In the genomic region with DNA sequence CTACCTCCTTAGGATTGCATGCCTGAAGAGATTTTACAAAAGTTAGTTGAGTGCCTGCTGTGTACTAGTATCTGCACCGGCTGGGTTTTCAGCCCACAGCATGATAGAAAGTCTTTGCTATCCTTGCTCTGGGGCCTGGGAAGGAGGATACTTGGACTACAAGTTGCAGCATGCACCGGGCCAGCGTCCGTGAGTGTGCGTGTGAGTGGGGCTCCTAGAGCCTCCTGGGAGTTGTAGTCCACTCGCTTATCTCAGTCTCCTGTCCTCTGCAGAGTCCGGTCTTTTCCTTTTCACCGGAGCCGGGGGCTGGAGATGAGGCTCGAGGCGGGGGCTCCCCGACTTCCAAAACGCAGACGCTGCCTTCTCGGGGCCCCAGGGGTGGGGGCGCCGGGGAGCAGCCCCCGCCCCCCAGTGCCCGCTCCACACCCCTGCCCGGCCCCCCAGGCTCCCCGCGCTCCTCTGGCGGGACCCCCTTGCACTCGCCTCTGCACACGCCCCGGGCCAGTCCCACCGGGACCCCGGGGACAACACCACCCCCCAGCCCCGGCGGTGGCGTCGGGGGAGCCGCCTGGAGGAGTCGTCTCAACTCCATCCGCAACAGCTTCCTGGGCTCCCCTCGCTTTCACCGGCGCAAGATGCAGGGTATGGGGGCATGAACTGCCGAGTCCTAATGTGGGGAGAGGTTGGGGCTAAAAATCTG, we compare ENCODE assay signal across 10 cellular contexts. TPM values are rescaled to one million over a fixed set of nuclear protein-coding genes. Genes with fewer than 3 reads are reported as not detected.
DNase-seq lines count a peak whose midpoint lies in the region; ATAC-seq, FAIRE-seq and TF ChIP-seq lines count a peak whose summit lies in the region.
"Had no signal": no experiment of that assay in that cellular context is flagged by ENCODE, and none has a peak within 500 bp of the region (broad histone marks: within the 10 kb centered on the region; RNA-seq: fewer than 3 reads in every experiment).

No MANE protein-coding gene starts in this region.

- WGBS in spleen, 5 donors = 84 to 94% (median 90%) methylated on average over 18 to 39 of the region's 39 CpGs

- peaks cover 18% of the 10 kb centered on the region for H3K4me1 Mint-ChIP-seq in WTC11
- peaks cover 25% of the 10 kb centered on the region for H3K4me1 Mint-ChIP-seq in neural crest cell

- H3K27me3 ChIP-seq in spleen (replicated peaks in 1 of 7) = peaks cover 0 to 9% (median 0%) of the 10 kb centered on the region in 7 donors

- H3K36me3 Mint-ChIP-seq in WTC11 (peaks cover 43% of the 10 kb centered on the region), neural crest cell (ENCODE audit: low read depth) (peaks cover 12% of the 10 kb centered on the region)

- DNase-seq in NCI-H748 (lab: John Stamatoyannopoulos, UW; ENCODE audit: unreplicated experiment) (peak; percentile 53), NCI-H748 treated with DMSO at 0.1 percent for 48 hours (lab: John Stamatoyannopoulos, UW) (no peak), HUDEP-2 (lab: John Stamatoyannopoulos, UW; ENCODE audit: unreplicated experiment in 76 of 76) (peak in 45 of 76 experiments; percentile 15 to 67 (median 40)), WTC11 (ENCODE audit: low spot score) (peak; percentile 81), neural crest cell (ENCODE audit: low read depth, low spot score) (peak; percentile 45), frontal cortex (ENCODE audit: low spot score in 2 of 2) (no peak), spleen (no peak)
- DNase-seq: activated B cell treated with CpG ODN at 0.5 μM for 24 hours had no signal

- H3K4me3 ChIP-seq in spleen = no peak overlapping the region

- POLR2A ChIA-PET in WTC11 (lab: Charles Lee) = interaction anchor here (0.6 kb wide), 1 partner anchor 841 kb away, joined by 6 read pairs; the partner anchor contains the start of gene LENG9

- CTCF ChIA-PET in WTC11 (lab: Charles Lee) = interaction anchor here (1.4 kb wide), 1 partner anchor 35 kb away, joined by 3 read pairs; the partner anchor contains the start of gene KMT5C

- H3K27ac ChIP-seq in spleen = no peak overlapping the region

- peak overlapping the region; percentile 65 for H3K27ac Mint-ChIP-seq in WTC11
- peak overlapping the region; percentile 36 for H3K27ac Mint-ChIP-seq in neural crest cell (ENCODE audit: unreplicated experiment)
- H3K27ac Mint-ChIP-seq: activated B cell treated with CpG ODN at 0.5 μM for 24 hours had no signal

- no peaks in the 10 kb centered on the region for H3K27me3 Mint-ChIP-seq in WTC11 (ENCODE audit: low read depth)
- H3K27me3 Mint-ChIP-seq in neural crest cell (ENCODE audit: low read depth) = no peaks in the 10 kb centered on the region
- H3K27me3 Mint-ChIP-seq: activated B cell treated with CpG ODN at 0.5 μM for 24 hours had no signal

- peaks cover 0 to 18% (median 12%) of the 10 kb centered on the region in 6 donors for H3K4me1 ChIP-seq in spleen

- intact Hi-C loops in spleen (cut with DNase I; ENCODE audit: low total_unique reads) = no loop called here

- no peak for TF ChIP-seq CTCF in WTC11 (IDR thresholded peaks at IDR 0.05)
- no peak for TF ChIP-seq CTCF in neural crest cell (conservative IDR thresholded peaks at IDR 0.05)
- no peak for TF ChIP-seq CTCF in spleen (IDR thresholded peaks at IDR 0.05 in 8 of 11, conservative IDR thresholded peaks at IDR 0.05 in 3 of 11)

- peaks cover 0 to 4% (median 0%) of the 10 kb centered on the region in 8 donors for H3K9me3 ChIP-seq in spleen

- H3K4me3 Mint-ChIP-seq in WTC11 (no peak overlapping the region), neural crest cell (no peak overlapping the region)
- H3K4me3 Mint-ChIP-seq: activated B cell treated with CpG ODN at 0.5 μM for 24 hours had no signal

- peak; percentile 66 for ATAC-seq in WTC11
- no peak for ATAC-seq in GM19397 (IDR thresholded peaks at IDR 0.05; ENCODE audit: unreplicated experiment)

- no peak for FAIRE-seq in frontal cortex (lab: Jason Lieb, UNC)

- H3K9me3 Mint-ChIP-seq in WTC11 (no peaks in the 10 kb centered on the region), neural crest cell (no peaks in the 10 kb centered on the region)
- H3K9me3 Mint-ChIP-seq: activated B cell treated with CpG ODN at 0.5 μM for 24 hours had no signal

- no peak for TF ChIP-seq POLR2A in spleen (IDR thresholded peaks at IDR 0.05)

- peaks cover 0 to 12% (median 0%) of the 10 kb centered on the region in 6 donors for H3K36me3 ChIP-seq in spleen

TF ChIP-seq in WTC11, 78 proteins besides CTCF, POLR2A, EP300 and RAD21 (continues in another document):
- TF ChIP-seq PREB (CRISPR knock-in tag; IDR thresholded peaks at IDR 0.05; ENCODE audit: borderline replicate concordance) (no peak), MXD4 (CRISPR knock-in tag; IDR thresholded peaks at IDR 0.05; ENCODE audit: borderline replicate concordance) (no peak), PRRX2 (CRISPR knock-in tag; IDR thresholded peaks at IDR 0.05) (no peak), GTF2I (CRISPR knock-in tag; conservative IDR thresholded peaks at IDR 0.05) (no peak), SMAD3 (CRISPR knock-in tag; IDR thresholded peaks at IDR 0.05; ENCODE audit: borderline replicate concordance) (no peak), TP53 (CRISPR knock-in tag; IDR thresholded peaks at IDR 0.05) (no peak), FOXP1 (CRISPR knock-in tag; IDR thresholded peaks at IDR 0.05; ENCODE audit: borderline replicate concordance) (no peak), EMX1 (CRISPR knock-in tag; IDR thresholded peaks at IDR 0.05) (no peak), ZMAT4 (CRISPR knock-in tag; IDR thresholded peaks at IDR 0.05) (no peak), SOX15 (CRISPR knock-in tag; IDR thresholded peaks at IDR 0.05) (no peak), ZNF121 (CRISPR knock-in tag; IDR thresholded peaks at IDR 0.05) (no peak)
- TF ChIP-seq, protein P1, sequence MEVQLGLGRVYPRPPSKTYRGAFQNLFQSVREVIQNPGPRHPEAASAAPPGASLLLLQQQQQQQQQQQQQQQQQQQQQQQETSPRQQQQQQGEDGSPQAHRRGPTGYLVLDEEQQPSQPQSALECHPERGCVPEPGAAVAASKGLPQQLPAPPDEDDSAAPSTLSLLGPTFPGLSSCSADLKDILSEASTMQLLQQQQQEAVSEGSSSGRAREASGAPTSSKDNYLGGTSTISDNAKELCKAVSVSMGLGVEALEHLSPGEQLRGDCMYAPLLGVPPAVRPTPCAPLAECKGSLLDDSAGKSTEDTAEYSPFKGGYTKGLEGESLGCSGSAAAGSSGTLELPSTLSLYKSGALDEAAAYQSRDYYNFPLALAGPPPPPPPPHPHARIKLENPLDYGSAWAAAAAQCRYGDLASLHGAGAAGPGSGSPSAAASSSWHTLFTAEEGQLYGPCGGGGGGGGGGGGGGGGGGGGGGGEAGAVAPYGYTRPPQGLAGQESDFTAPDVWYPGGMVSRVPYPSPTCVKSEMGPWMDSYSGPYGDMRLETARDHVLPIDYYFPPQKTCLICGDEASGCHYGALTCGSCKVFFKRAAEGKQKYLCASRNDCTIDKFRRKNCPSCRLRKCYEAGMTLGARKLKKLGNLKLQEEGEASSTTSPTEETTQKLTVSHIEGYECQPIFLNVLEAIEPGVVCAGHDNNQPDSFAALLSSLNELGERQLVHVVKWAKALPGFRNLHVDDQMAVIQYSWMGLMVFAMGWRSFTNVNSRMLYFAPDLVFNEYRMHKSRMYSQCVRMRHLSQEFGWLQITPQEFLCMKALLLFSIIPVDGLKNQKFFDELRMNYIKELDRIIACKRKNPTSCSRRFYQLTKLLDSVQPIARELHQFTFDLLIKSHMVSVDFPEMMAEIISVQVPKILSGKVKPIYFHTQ (CRISPR knock-in tag; IDR thresholded peaks at IDR 0.05) = no peak

RNA-seq across cellular contexts. Expression of gene BRSK1, which starts 20.6 kb away (rescaled TPM):
- 49.2 to 52.4 TPM (median 49.7 TPM) in 3 replicates for total RNA-seq in WTC11 (2021)
- total RNA-seq in neural crest cell = 50.0 and 50.7 TPM in 2 replicates
- 81.1 TPM for total RNA-seq in frontal cortex
- 1 to 10 TPM in 5 of 7 donors, under 1 TPM in 2; 0.79 to 2.9 (median 1.7) TPM for total RNA-seq in spleen
- 1 to 10 TPM in 2 of 3 donors, under 1 TPM in 1; 0.70 to 1.5 (median 1.0) TPM for polyA plus RNA-seq in spleen

RNA-seq across cellular contexts. Expression of gene TMEM150B, which starts 20.7 kb away (rescaled TPM):
- 0.44 to 0.50 TPM in 2 of 3 replicates, not detected in the other for total RNA-seq in WTC11 (2021)
- total RNA-seq in neural crest cell = not detected in 2 replicates
- total RNA-seq in frontal cortex = not detected
- total RNA-seq in spleen = 10 to 100 TPM in 3 of 7 donors, 1 to 10 TPM in 4; 5.6 to 34.1 (median 9.9) TPM
- 1 to 10 TPM; 1.7 to 6.5 (median 4.1) TPM for polyA plus RNA-seq in spleen
- total RNA-seq: activated B cell treated with CpG ODN at 0.5 μM for 24 hours, renal cortical epithelial cell had no signal

RNA-seq across cellular contexts. Expression of gene HSPBP1, which starts 24.5 kb away (rescaled TPM):
- total RNA-seq in WTC11 (2021) (57.1 to 65.2 TPM (median 60.9 TPM) in 3 replicates), neural crest cell (53.8 and 54.7 TPM in 2 replicates), frontal cortex (28.9 TPM), spleen (10 to 100 TPM; 14.2 to 26.8 (median 17.6) TPM)
- polyA plus RNA-seq in spleen = 10 to 100 TPM; 14.2 to 27.0 (median 26.4) TPM

RNA-seq across cellular contexts. Expression of gene KMT5C, which starts 35.2 kb away (rescaled TPM):
- 49.1 to 63.1 TPM (median 52.3 TPM) in 3 replicates for total RNA-seq in WTC11 (2021)
- total RNA-seq in neural crest cell = 32.9 and 35.2 TPM in 2 replicates
- 5.7 TPM for total RNA-seq in frontal cortex
- 10 to 100 TPM; 10.5 to 18.1 (median 12.8) TPM for total RNA-seq in spleen
- polyA plus RNA-seq in spleen = 10 to 100 TPM in 1 of 3 donors, 1 to 10 TPM in 2; 5.7 to 12.2 (median 7.8) TPM

RNA-seq across cellular contexts. Expression of gene PPP6R1, which starts 45.6 kb away (rescaled TPM):
- total RNA-seq in WTC11 (2021) = 78.4 to 91.8 TPM (median 83.2 TPM) in 3 replicates
- 71.2 and 73.1 TPM in 2 replicates for total RNA-seq in neural crest cell
- total RNA-seq in frontal cortex = 11.0 TPM
- 100 to 1,000 TPM; 113 to 150 (median 133) TPM for total RNA-seq in spleen
- polyA plus RNA-seq in spleen = 10 to 100 TPM; 49.2 to 90.5 (median 65.1) TPM

Comparison
In these comparisons a context has a peak if more than half of its experiments do, and no peak if none do; other contexts are left out.
1. DNase-seq: peak in NCI-H748 (single experiment), HUDEP-2 (45 of 76), WTC11 (single experiment) and neural crest cell (single experiment); none in NCI-H748 treated with DMSO at 0.1 percent for 48 hours (single experiment), frontal cortex (0 of 2) and spleen (single experiment).
2. RNA of gene BRSK1, which starts 20.6 kb away (total RNA-seq): 81.1 TPM in frontal cortex (single experiment), 49.2 to 52.4 TPM in WTC11 and 50.0 to 50.7 TPM in neural crest cell; 0.79 to 2.9 TPM in spleen; every median in the first group is over 10 times any median in the second.